Comparison of ENCODE assay signal across 8 cellular contexts in the genomic region with DNA sequence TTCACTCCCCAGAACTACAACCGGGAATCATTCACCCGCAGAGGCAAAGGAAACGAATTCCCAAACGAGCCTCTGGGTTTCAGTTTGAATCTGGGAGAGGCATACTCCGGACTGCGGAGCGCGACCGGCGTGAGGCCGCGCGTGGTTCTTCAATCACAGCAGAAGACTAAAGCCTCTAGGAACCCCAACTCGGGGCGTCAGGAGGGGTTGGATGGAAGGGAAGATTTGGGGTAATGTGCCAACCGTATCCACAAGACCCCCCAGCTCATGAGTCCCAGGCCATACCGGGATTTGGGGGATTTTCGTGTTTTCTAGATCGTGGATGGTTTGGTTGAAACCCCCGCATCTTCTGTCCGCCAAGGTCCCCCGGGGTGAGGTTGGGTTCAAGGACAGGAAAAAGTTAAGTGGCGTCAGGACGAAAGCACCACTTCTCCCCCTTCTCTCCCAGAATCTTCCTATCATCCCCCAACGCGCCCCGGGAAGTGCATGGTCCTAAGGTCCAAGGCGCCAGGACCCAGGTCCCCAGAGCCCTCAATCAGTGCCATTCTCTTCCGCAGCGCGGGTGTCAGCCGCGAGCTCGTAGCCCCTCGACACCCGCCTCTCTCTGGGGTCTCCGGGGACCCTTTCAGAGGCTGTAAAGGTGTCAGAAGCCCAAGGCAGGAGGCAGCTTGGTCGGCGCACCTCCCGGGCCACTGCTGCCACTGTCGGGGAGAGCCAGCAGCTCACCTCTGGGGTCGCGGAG. TPM values are rescaled to one million over a fixed set of nuclear protein-coding genes. Genes with fewer than 3 reads are reported as not detected.
DNase-seq lines count a peak whose midpoint lies in the region; ATAC-seq and TF ChIP-seq lines count a peak whose summit lies in the region.

No MANE protein-coding gene starts in this region.

- H3K4me1 Mint-ChIP-seq in chondrocyte (ENCODE audit: low read depth) (peaks cover 30% of the 10 kb centered on the region), memory B cell (peaks cover 17% of the 10 kb centered on the region)

- TF ChIP-seq CTCF in chondrocyte (IDR thresholded peaks at IDR 0.05), result no peak

- DNase-seq in stimulated activated CD4-positive, alpha-beta T cell treated with anti-CD3 and anti-CD28 coated beads, Interleukin-1b, Interleukin-23, amount 100 ng/mL, for 48 hours, result peak; percentile 2
- no peak for DNase-seq in stimulated activated CD4-positive, alpha-beta T cell treated with anti-CD3 and anti-CD28 coated beads, Interleukin-2, amount 100 ng/mL, for 24 hours
- DNase-seq in chondrocyte (ENCODE audit: low spot score), result peak; percentile 66
- DNase-seq in memory B cell (ENCODE audit: low spot score in 2 of 2), result peak in 1 of 2 donors; percentile 25
- DNase-seq in aorta, result no peak
- no peak for DNase-seq in T1000 (lab: John Stamatoyannopoulos, UW)

- H3K27ac Mint-ChIP-seq in chondrocyte (ENCODE audit: unreplicated experiment), result peak overlapping the region; percentile 94
- no peak overlapping the region for H3K27ac Mint-ChIP-seq in memory B cell

- no peaks in the 10 kb centered on the region for H3K36me3 ChIP-seq in aorta (ENCODE audit: control insufficient read depth in 1 of 2, insufficient read depth in 2 of 2, low read length in 1 of 2)

- H3K27ac ChIP-seq in aorta (ENCODE audit: low read depth in 1 of 2, low read length in 2 of 2), result peak overlapping the region; percentile 87 to 94

- H3K27me3 Mint-ChIP-seq in chondrocyte (ENCODE audit: low read depth) (peaks cover 5% of the 10 kb centered on the region), memory B cell (peaks cover 30% of the 10 kb centered on the region)

- H3K4me1 ChIP-seq in aorta (ENCODE audit: control insufficient read depth in 1 of 2, insufficient read depth in 2 of 2, low read length in 2 of 2), result no peaks in the 10 kb centered on the region

- 0 to 1% methylated on average over 43 of the region's 43 CpGs for WGBS in aorta, 2 donors

- H3K9me3 Mint-ChIP-seq in chondrocyte (ENCODE audit: low read depth) (no peaks in the 10 kb centered on the region), memory B cell (no peaks in the 10 kb centered on the region)

- no peaks in the 10 kb centered on the region for H3K9me3 ChIP-seq in aorta (ENCODE audit: control insufficient read depth, low read length)

- H3K36me3 Mint-ChIP-seq in chondrocyte (ENCODE audit: low read depth) (peaks cover 2% of the 10 kb centered on the region), memory B cell (no peaks in the 10 kb centered on the region)

- peak overlapping the region; percentile 78 to 81 for H3K4me3 ChIP-seq in aorta (ENCODE audit: low read length in 2 of 2)

- no peaks in the 10 kb centered on the region for H3K27me3 ChIP-seq in aorta (ENCODE audit: control insufficient read depth in 1 of 2, insufficient read depth in 2 of 2, low read length in 1 of 2)

- H3K4me3 Mint-ChIP-seq in chondrocyte (ENCODE audit: unreplicated experiment) (peak overlapping the region; percentile 84), memory B cell (peak overlapping the region; percentile 73)

- no peak for ATAC-seq in memory B cell (ENCODE audit: low read depth)
- no peak for ATAC-seq in aorta (ENCODE audit: low FRiP score)
- no peak for ATAC-seq in GM18868 (IDR thresholded peaks at IDR 0.05; ENCODE audit: unreplicated experiment)
- ATAC-seq in HG02885 (IDR thresholded peaks at IDR 0.05; ENCODE audit: poor library complexity, unreplicated experiment), result no peak

- intact Hi-C loops in aorta (cut with DNase I), result loop anchor here in 1 of 2 donors (5.0 to 10.0 kb wide), 3 partner anchors 311 to 641 kb away; no protein-coding TSS in a partner anchor

RNA-seq across cellular contexts. Expression of gene MKX, which starts 1.7 kb away (rescaled TPM):
- total RNA-seq in chondrocyte (19.2 to 28.8 TPM (median 22.1 TPM) in 3 replicates), aorta (1 to 10 TPM; 4.5 to 6.6 TPM)
- 1 to 10 TPM; 2.6 to 4.1 TPM for polyA plus RNA-seq in aorta

Comparison
In these comparisons a context has a peak if more than half of its experiments do, and no peak if none do; other contexts are left out.
1. DNase-seq: peak in stimulated activated CD4-positive, alpha-beta T cell treated with anti-CD3 and anti-CD28 coated beads, Interleukin-1b, Interleukin-23, amount 100 ng/mL, for 48 hours (single experiment) and chondrocyte (single experiment); none in stimulated activated CD4-positive, alpha-beta T cell treated with anti-CD3 and anti-CD28 coated beads, Interleukin-2, amount 100 ng/mL, for 24 hours (0 of 2), aorta (0 of 2) and T1000 (single experiment).